Comparison of ENCODE assay signal across 8 cellular contexts in genomic region chr11:17352925-17353227, GRCh38. TPM values are rescaled to one million over a fixed set of nuclear protein-coding genes. Genes with fewer than 3 reads are reported as not detected.
DNase-seq lines count a peak whose midpoint lies in the region; ATAC-seq, FAIRE-seq and TF ChIP-seq lines count a peak whose summit lies in the region.

No MANE protein-coding gene starts in this region.

- FAIRE-seq in H54 (lab: Jason Lieb, UNC) = no peak

- H3K4me3 Mint-ChIP-seq in activated naive CD8-positive, alpha-beta T cell treated with anti-CD3 and anti-CD28 coated beads, Interleukin-2, amount 50 U/mL, for 24 hours = peak overlapping the region; percentile 92

- intact Hi-C loops in left ventricle myocardium superior (cut with micrococcal nuclease) (no loop called here), sigmoid colon (cut with DNase I) (loop anchor here (2.0 to 5.0 kb wide), 4 partner anchors 76 to 1174 kb away; partner anchors contain the start of genes GTF2H1, HPS5, NUCB2 and PIK3C2A)

- ATAC-seq in HG02885 (IDR thresholded peaks at IDR 0.05; ENCODE audit: poor library complexity, unreplicated experiment) (peak; percentile 57), left ventricle myocardium superior (peak; percentile 52)
- ATAC-seq in activated naive CD8-positive, alpha-beta T cell treated with anti-CD3 and anti-CD28 coated beads, Interleukin-2, amount 50 U/mL, for 24 hours = peak; percentile 58

- DNase-seq in G401 (ENCODE audit: low spot score) (peak; percentile 72), RKO (ENCODE audit: low spot score) (peak; percentile 72), left ventricle myocardium superior (peak; percentile 52), sigmoid colon (peak; percentile 69), SIG-M5 treated with dmso at 0.1 percent for 504 hours (lab: John Stamatoyannopoulos, UW; ENCODE audit: unreplicated experiment) (no peak), H54 (ENCODE audit: insufficient read length, low spot score) (no peak)
- peak; percentile 53 for DNase-seq in activated naive CD8-positive, alpha-beta T cell treated with anti-CD3 and anti-CD28 coated beads, Interleukin-2, amount 50 U/mL, for 24 hours

- H3K27ac ChIP-seq in sigmoid colon = peak overlapping the region; percentile 76 to 92 (median 84)

- H3K9me3 ChIP-seq in sigmoid colon = no peaks in the 10 kb centered on the region

- H3K9me3 Mint-ChIP-seq in activated naive CD8-positive, alpha-beta T cell treated with anti-CD3 and anti-CD28 coated beads, Interleukin-2, amount 50 U/mL, for 24 hours = no peaks in the 10 kb centered on the region

- H3K4me1 Mint-ChIP-seq in activated naive CD8-positive, alpha-beta T cell treated with anti-CD3 and anti-CD28 coated beads, Interleukin-2, amount 50 U/mL, for 24 hours = peaks cover 39% of the 10 kb centered on the region

- H3K27me3 ChIP-seq in sigmoid colon = no peaks in the 10 kb centered on the region

- peak overlapping the region; percentile 62 to 79 (median 70) for H3K4me3 ChIP-seq in sigmoid colon

- no peaks in the 10 kb centered on the region for H3K27me3 Mint-ChIP-seq in activated naive CD8-positive, alpha-beta T cell treated with anti-CD3 and anti-CD28 coated beads, Interleukin-2, amount 50 U/mL, for 24 hours

- in situ Hi-C loops in G401 (cut with HindIII; ENCODE audit: low sequenced_read_pairs) = no loop called here

- TF ChIP-seq CTCF in sigmoid colon (IDR thresholded peaks at IDR 0.05) = no peak

- peaks cover 17% of the 10 kb centered on the region for H3K36me3 Mint-ChIP-seq in activated naive CD8-positive, alpha-beta T cell treated with anti-CD3 and anti-CD28 coated beads, Interleukin-2, amount 50 U/mL, for 24 hours (ENCODE audit: low read depth)

- TF ChIP-seq POLR2A in sigmoid colon (IDR thresholded peaks at IDR 0.05) (no peak), H54 (IDR thresholded peaks at IDR 0.05; ENCODE audit: low read depth, low read length) (no peak)

- peaks cover 0 to 31% (median 23%) of the 10 kb centered on the region in 4 donors for H3K4me1 ChIP-seq in sigmoid colon

- H3K27ac Mint-ChIP-seq in activated naive CD8-positive, alpha-beta T cell treated with anti-CD3 and anti-CD28 coated beads, Interleukin-2, amount 50 U/mL, for 24 hours = peak overlapping the region; percentile 94

- WGBS in sigmoid colon, 2 donors = 0% methylated on average over 16 of the region's 16 CpGs

- no peak for TF ChIP-seq EP300 in sigmoid colon (IDR thresholded peaks at IDR 0.05)

- no peaks in the 10 kb centered on the region for H3K36me3 ChIP-seq in sigmoid colon

RNA-seq across cellular contexts. Expression of gene NCR3LG1, which starts 1.3 kb away (rescaled TPM):
- total RNA-seq in G401 (2014; rRNA removed; shearing (Covaris generic)) = 1.5 and 1.8 TPM in 2 replicates
- total RNA-seq in left ventricle myocardium superior (0.55 TPM), sigmoid colon (1 to 10 TPM; 1.4 to 2.9 (median 2.1) TPM)
- 1 to 10 TPM in 1 of 3 donors, under 1 TPM in 1, not detected in 1; 0.69 to 4.6 TPM for polyA plus RNA-seq in sigmoid colon

RNA-seq across cellular contexts. Expression of gene KCNJ11, which starts 35.6 kb away (rescaled TPM):
- 2.6 and 4.3 TPM in 2 replicates for total RNA-seq in G401 (2014; rRNA removed; shearing (Covaris generic))
- total RNA-seq in left ventricle myocardium superior = 29.2 TPM
- total RNA-seq in sigmoid colon = under 1 TPM; 0.16 to 0.71 (median 0.34) TPM
- polyA plus RNA-seq in sigmoid colon = 1 to 10 TPM in 1 of 3 donors, under 1 TPM in 2; 0.60 to 1.6 (median 0.92) TPM

Comparison
In these comparisons a context has a peak if more than half of its experiments do, and no peak if none do; other contexts are left out.
1. DNase-seq: peak in G401 (single experiment), RKO (single experiment), activated naive CD8-positive, alpha-beta T cell treated with anti-CD3 and anti-CD28 coated beads, Interleukin-2, amount 50 U/mL, for 24 hours (single experiment), left ventricle myocardium superior (single experiment) and sigmoid colon (single experiment); none in SIG-M5 treated with dmso at 0.1 percent for 504 hours (single experiment) and H54 (single experiment).
2. Peak in every context shown above with its lines, with median percentiles within 50 percentile points of each other: ATAC-seq.